ENCODE assay signal across 1 cellular context in the genomic region with DNA sequence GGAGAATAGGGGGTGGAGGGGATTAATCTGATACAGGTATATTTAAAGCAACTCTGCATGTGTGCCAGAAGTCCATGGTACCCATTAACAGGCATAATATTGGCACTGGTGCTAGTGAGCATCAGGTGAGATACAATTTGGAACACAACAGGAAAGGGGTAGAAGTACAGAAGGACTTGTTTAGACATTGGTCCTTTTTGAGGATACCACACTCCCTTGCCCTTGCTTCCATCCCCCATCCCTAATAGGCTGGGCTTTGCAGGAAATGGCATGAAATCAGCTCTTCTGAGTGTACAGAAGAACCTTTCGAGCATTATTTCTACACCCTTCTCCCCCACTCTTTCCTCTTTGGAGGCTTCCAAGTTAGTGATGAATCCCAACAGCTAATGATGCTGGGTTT.
TF ChIP-seq lines count a peak whose summit lies in the region.

No MANE protein-coding gene starts in this region.

TF ChIP-seq in HEK293T, 16 proteins besides CTCF, POLR2A, EP300 and RAD21:
- TF ChIP-seq SUZ12 (IDR thresholded peaks at IDR 0.05) = no peak
- TF ChIP-seq NFRKB (IDR thresholded peaks at IDR 0.05) = no peak
- TF ChIP-seq FOXA1 (IDR thresholded peaks at IDR 0.05) = no peak
- no peak for TF ChIP-seq HDGF (IDR thresholded peaks at IDR 0.05; ENCODE audit: borderline replicate concordance)
- TF ChIP-seq LEF1 (IDR thresholded peaks at IDR 0.05; ENCODE audit: borderline replicate concordance) = no peak
- TF ChIP-seq, protein P1, sequence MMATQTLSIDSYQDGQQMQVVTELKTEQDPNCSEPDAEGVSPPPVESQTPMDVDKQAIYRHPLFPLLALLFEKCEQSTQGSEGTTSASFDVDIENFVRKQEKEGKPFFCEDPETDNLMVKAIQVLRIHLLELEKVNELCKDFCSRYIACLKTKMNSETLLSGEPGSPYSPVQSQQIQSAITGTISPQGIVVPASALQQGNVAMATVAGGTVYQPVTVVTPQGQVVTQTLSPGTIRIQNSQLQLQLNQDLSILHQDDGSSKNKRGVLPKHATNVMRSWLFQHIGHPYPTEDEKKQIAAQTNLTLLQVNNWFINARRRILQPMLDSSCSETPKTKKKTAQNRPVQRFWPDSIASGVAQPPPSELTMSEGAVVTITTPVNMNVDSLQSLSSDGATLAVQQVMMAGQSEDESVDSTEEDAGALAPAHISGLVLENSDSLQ (IDR thresholded peaks at IDR 0.05) = no peak
- no peak for TF ChIP-seq BHLHE40 (IDR thresholded peaks at IDR 0.05; ENCODE audit: borderline replicate concordance)
